ENCODE assay signal across 8 cellular contexts in genomic region chr21:34073749-34074282, GRCh38. TPM values are rescaled to one million over a fixed set of nuclear protein-coding genes. Genes with fewer than 3 reads are reported as not detected.
DNase-seq lines count a peak whose midpoint lies in the region; ATAC-seq and TF ChIP-seq lines count a peak whose summit lies in the region.

No MANE protein-coding gene starts in this region.

- TF ChIP-seq CTCF in Peyer's patch (IDR thresholded peaks at IDR 0.05): no peak
- no peak for TF ChIP-seq CTCF in adrenal gland (IDR thresholded peaks at IDR 0.05)
- TF ChIP-seq CTCF in hepatocyte (IDR thresholded peaks at IDR 0.05; ENCODE audit: poor library complexity): no peak
- TF ChIP-seq CTCF in gastrocnemius medialis (IDR thresholded peaks at IDR 0.05 in 4 of 5, conservative IDR thresholded peaks at IDR 0.05 in 1 of 5): no peak

- H3K79me2 ChIP-seq in hepatocyte: peaks cover 48% of the 10 kb centered on the region

- TF ChIP-seq POLR2A in Peyer's patch (IDR thresholded peaks at IDR 0.05) (no peak), adrenal gland (IDR thresholded peaks at IDR 0.05) (no peak), gastrocnemius medialis (IDR thresholded peaks at IDR 0.05) (no peak)

- ATAC-seq in HG02870 (IDR thresholded peaks at IDR 0.05; ENCODE audit: unreplicated experiment): peak; percentile 39
- ATAC-seq in gastrocnemius medialis: peak; percentile 60 to 76

- in situ Hi-C loops in gastrocnemius medialis (cut with MboI; ENCODE audit: low sequenced_read_pairs in 4 of 4): loop anchor here (10.0 to 25.0 kb wide), 3 partner anchors 137 to 149 kb away; no protein-coding TSS in a partner anchor

- intact Hi-C loops in adrenal gland (cut with DNase I) (loop anchor here in 1 of 2 donors (5.0 kb wide), 1 partner anchor 128 kb away; no protein-coding TSS in a partner anchor), gastrocnemius medialis (cut with DNase I; ENCODE audit: low total_unique reads) (loop anchor here (2.0 to 10.0 kb wide), 5 partner anchors 55 to 273 kb away; partner anchors contain the start of gene ATP5PO)

- DNase-seq in activated T-cell treated with anti-CD3 and anti-CD28 coated beads for 1 hour (ENCODE audit: low read depth) (peak; percentile 41), Peyer's patch (peak in 2 of 3 donors; percentile 62 to 75), adrenal gland (peak in 5 of 7 donors; percentile 21 to 58 (median 35)), hepatocyte (ENCODE audit: low spot score) (peak; percentile 74), gastrocnemius medialis (peak in 1 of 2 donors; percentile 8), NCI-H2171 (lab: John Stamatoyannopoulos, UW) (no peak)
- no peak for DNase-seq in activated T-cell treated with anti-CD3 and anti-CD28 coated beads, Interleukin-2, amount 50 U/mL, for 1 hour

- no peaks in the 10 kb centered on the region for H3K9me3 ChIP-seq in Peyer's patch
- no peaks in the 10 kb centered on the region for H3K9me3 ChIP-seq in adrenal gland (replicated peaks in 1 of 3)
- H3K9me3 ChIP-seq in hepatocyte (ENCODE audit: low read depth): no peaks in the 10 kb centered on the region
- no peaks in the 10 kb centered on the region for H3K9me3 ChIP-seq in gastrocnemius medialis

- H4K20me1 ChIP-seq in hepatocyte (ENCODE audit: insufficient read depth, poor library complexity, severe bottlenecking): peaks cover 40% of the 10 kb centered on the region

- no peak overlapping the region for H2AFZ ChIP-seq in hepatocyte

- peak overlapping the region; percentile 87 to 96 (median 91) for H3K4me3 ChIP-seq in Peyer's patch
- H3K4me3 ChIP-seq in adrenal gland: peak overlapping the region in 3 of 4 donors; percentile 33 to 87 (median 74)
- H3K4me3 ChIP-seq in hepatocyte: peak overlapping the region; percentile 98
- H3K4me3 ChIP-seq in gastrocnemius medialis: peak overlapping the region; percentile 71 to 91 (median 74)

- H3K4me1 ChIP-seq in Peyer's patch (peaks cover 0 to 25% (median 3%) of the 10 kb centered on the region in 4 donors), adrenal gland (replicated peaks in 1 of 2) (peaks cover 38 to 52% of the 10 kb centered on the region in 2 donors), hepatocyte (ENCODE audit: insufficient read depth) (peaks cover 23% of the 10 kb centered on the region), gastrocnemius medialis (peaks cover 46 to 47% of the 10 kb centered on the region in 2 donors)

- H3K9me2 ChIP-seq in hepatocyte (replicated peaks; ENCODE audit: insufficient read depth): no peaks in the 10 kb centered on the region

- 0 to 1% (median 1%) methylated on average over 27 to 95 of the region's 95 CpGs for WGBS in adrenal gland, 4 donors
- 1% methylated on average over 22 of the region's 95 CpGs for WGBS in hepatocyte (ENCODE audit: low lambda C conversion rate, missing lambda C conversion rate)

- peaks cover 0 to 4% (median 0%) of the 10 kb centered on the region in 3 donors for H3K36me3 ChIP-seq in Peyer's patch
- no peaks in the 10 kb centered on the region for H3K36me3 ChIP-seq in adrenal gland (replicated peaks in 1 of 2)
- no peaks in the 10 kb centered on the region for H3K36me3 ChIP-seq in hepatocyte (replicated peaks; ENCODE audit: insufficient read depth, low read depth)
- H3K36me3 ChIP-seq in gastrocnemius medialis: no peaks in the 10 kb centered on the region

- H3K27ac ChIP-seq in Peyer's patch (peak overlapping the region; percentile 84 to 97 (median 94)), adrenal gland (peak overlapping the region in 3 of 5 donors; percentile 51 to 95 (median 88)), hepatocyte (peak overlapping the region; percentile 98), gastrocnemius medialis (peak overlapping the region; percentile 87 to 93 (median 90))

- no peaks in the 10 kb centered on the region for H3K27me3 ChIP-seq in Peyer's patch
- H3K27me3 ChIP-seq in adrenal gland: no peaks in the 10 kb centered on the region
- H3K27me3 ChIP-seq in hepatocyte: no peaks in the 10 kb centered on the region
- no peaks in the 10 kb centered on the region for H3K27me3 ChIP-seq in gastrocnemius medialis

- peak overlapping the region; percentile 88 for H3K4me2 ChIP-seq in hepatocyte

RNA-seq across cellular contexts. Expression of gene MRPS6, which starts 0.4 kb away (rescaled TPM):
- total RNA-seq in Peyer's patch (10 to 100 TPM; 20.3 to 29.7 (median 22.7) TPM), adrenal gland (100 to 1,000 TPM in 2 of 8 donors, 10 to 100 TPM in 6; 25.4 to 112 (median 79.4) TPM), hepatocyte (54.9 and 72.3 TPM in 2 replicates), gastrocnemius medialis (10 to 100 TPM; 17.3 to 54.8 (median 29.3) TPM)
- polyA plus RNA-seq in adrenal gland (100 to 1,000 TPM in 1 of 3 donors, 10 to 100 TPM in 2; 79.1 to 135 (median 98.5) TPM), hepatocyte (188 and 201 TPM in 2 replicates)

RNA-seq across cellular contexts. Expression of gene SLC5A3, which starts 0.4 kb away (rescaled TPM):
- total RNA-seq in Peyer's patch: 10 to 100 TPM; 15.8 to 20.5 (median 17.7) TPM
- total RNA-seq in adrenal gland: 10 to 100 TPM; 14.6 to 63.9 (median 43.0) TPM
- polyA plus RNA-seq in adrenal gland: 1 to 10 TPM; 2.3 to 8.9 (median 4.7) TPM
- total RNA-seq in hepatocyte: 64.0 and 67.1 TPM in 2 replicates
- polyA plus RNA-seq in hepatocyte: 8.1 and 9.2 TPM in 2 replicates
- 10 to 100 TPM in 1 of 4 donors, 1 to 10 TPM in 3; 2.0 to 22.2 (median 6.2) TPM for total RNA-seq in gastrocnemius medialis

Comparison
In these comparisons a context has a peak if more than half of its experiments do, and no peak if none do; other contexts are left out.
1. DNase-seq: peak in activated T-cell treated with anti-CD3 and anti-CD28 coated beads for 1 hour (single experiment), Peyer's patch (2 of 3), adrenal gland (5 of 7) and hepatocyte (single experiment); none in activated T-cell treated with anti-CD3 and anti-CD28 coated beads, Interleukin-2, amount 50 U/mL, for 1 hour (single experiment) and NCI-H2171 (single experiment).
2. Peak in every context shown above with its lines, with median percentiles within 50 percentile points of each other: H3K27ac ChIP-seq and H3K4me3 ChIP-seq.